8 cellular contexts compared by ENCODE assay signal in genomic region chr19:12867120-12868099, GRCh38. TPM values are rescaled to one million over a fixed set of nuclear protein-coding genes. Genes with fewer than 3 reads are reported as not detected.
DNase-seq lines count a peak whose midpoint lies in the region; ATAC-seq and TF ChIP-seq lines count a peak whose summit lies in the region.

No MANE protein-coding gene starts in this region.

- H3K4me2 ChIP-seq in MM.1S (ENCODE audit: low read depth, low read length): peak overlapping the region; percentile 66; the same call in 1 of the 2 replicates

- H3K27ac ChIP-seq in MM.1S (ENCODE audit: low read length): no peak overlapping the region
- H3K27ac ChIP-seq in neutrophil: no peak overlapping the region
- no peak overlapping the region for H3K27ac ChIP-seq in vagina

- peak overlapping the region; percentile 48 for H2AFZ ChIP-seq in MM.1S (ENCODE audit: low read length)

- intact Hi-C loops in vagina (cut with DNase I): no loop called here

- no peak for TF ChIP-seq POLR2A in vagina (IDR thresholded peaks at IDR 0.05)

- H3K4me1 ChIP-seq in MM.1S (ENCODE audit: low read length) (no peaks in the 10 kb centered on the region), neutrophil (ENCODE audit: control insufficient read depth in 1 of 2, insufficient read depth in 1 of 2, low read depth in 1 of 2, low read length in 1 of 2) (peaks cover 9 to 10% of the 10 kb centered on the region in 2 experiments), vagina (peaks cover 11% of the 10 kb centered on the region)

- H3K27me3 ChIP-seq in MM.1S (replicated peaks; ENCODE audit: insufficient read depth, low read length) (peaks cover 25% of the 10 kb centered on the region), neutrophil (peaks cover 33% of the 10 kb centered on the region), vagina (no peaks in the 10 kb centered on the region)

- TF ChIP-seq CTCF in GM12872 (IDR thresholded peaks at IDR 0.05; ENCODE audit: insufficient read depth, low read depth, low read length) (0 out of 3 replicates have a peak, but pooled peaks have one; percentile 19), MM.1S (IDR thresholded peaks at IDR 0.05; ENCODE audit: low read length) (no peak), fibroblast of mammary gland (conservative IDR thresholded peaks at IDR 0.05; ENCODE audit: control insufficient read depth, insufficient read depth, low read depth, low read length) (no peak), neutrophil (IDR thresholded peaks at IDR 0.05) (no peak), vagina (IDR thresholded peaks at IDR 0.05) (no peak)

- no peak for DNase-seq in MM.1S
- peak; percentile 77 for DNase-seq in activated T-cell treated with anti-CD3 and anti-CD28 coated beads for 48 hours (ENCODE audit: low read depth)
- peak; percentile 45 for DNase-seq in fibroblast of mammary gland (ENCODE audit: low read depth)
- DNase-seq in vagina (ENCODE audit: extremely low spot score in 2 of 2): no peak
- no peak for DNase-seq in superior temporal gyrus (ENCODE audit: extremely low spot score)

- H3K9ac ChIP-seq in MM.1S (ENCODE audit: low read length): no peak overlapping the region

- no peaks in the 10 kb centered on the region for H3K79me2 ChIP-seq in MM.1S (ENCODE audit: low read length)

- no peak for ATAC-seq in GM18520 (IDR thresholded peaks at IDR 0.05; ENCODE audit: unreplicated experiment)

- H3F3A ChIP-seq in MM.1S (ENCODE audit: insufficient read depth, low read length): no peaks in the 10 kb centered on the region

- H3K9me3 ChIP-seq in MM.1S (replicated peaks; ENCODE audit: insufficient read depth, low read length) (no peaks in the 10 kb centered on the region), neutrophil (no peaks in the 10 kb centered on the region), vagina (no peaks in the 10 kb centered on the region)

- no peaks in the 10 kb centered on the region for H3K36me3 ChIP-seq in MM.1S (replicated peaks; ENCODE audit: insufficient read depth, low read length)
- H3K36me3 ChIP-seq in neutrophil: no peaks in the 10 kb centered on the region
- no peaks in the 10 kb centered on the region for H3K36me3 ChIP-seq in vagina

- H3K4me3 ChIP-seq in MM.1S (ENCODE audit: low read length) (peak overlapping the region; percentile 32; the same call in 1 of the 2 replicates), fibroblast of mammary gland (ENCODE audit: control insufficient read depth, low read depth, low read length) (peak overlapping the region; percentile 29), neutrophil (ENCODE audit: low read depth in 1 of 2, low read length in 1 of 2) (peak overlapping the region; percentile 5 to 43), vagina (peak overlapping the region; percentile 31 to 38)

- no peaks in the 10 kb centered on the region for H4K20me1 ChIP-seq in MM.1S (ENCODE audit: insufficient read depth, low read length)

- H3K9me2 ChIP-seq in MM.1S (replicated peaks; ENCODE audit: insufficient read depth, low read length): no peaks in the 10 kb centered on the region

RNA-seq across cellular contexts. Expression of gene DNASE2, which starts 13.8 kb away (rescaled TPM):
- total RNA-seq in vagina: 23.6 TPM

RNA-seq across cellular contexts. Expression of gene KLF1, which starts 19.6 kb away (rescaled TPM):
- total RNA-seq in vagina: not detected

RNA-seq across cellular contexts. Expression of gene GCDH, which starts 23.6 kb away (rescaled TPM):
- total RNA-seq in vagina: 23.6 TPM

RNA-seq across cellular contexts. Expression of gene MAST1, which starts 29.1 kb away (rescaled TPM):
- total RNA-seq in vagina: 1.2 TPM

RNA-seq across cellular contexts. Expression of gene RTBDN, which starts 33.0 kb away (rescaled TPM):
- 8.8 TPM for total RNA-seq in vagina

Comparison
In these comparisons a context has a peak if more than half of its experiments do, and no peak if none do; other contexts are left out.
1. DNase-seq: peak in activated T-cell treated with anti-CD3 and anti-CD28 coated beads for 48 hours (single experiment) and fibroblast of mammary gland (single experiment); none in MM.1S (single experiment), vagina (0 of 2) and superior temporal gyrus (single experiment).
2. Peak in every context shown above with its lines, with median percentiles within 50 percentile points of each other: H3K4me3 ChIP-seq.